In the genomic region with DNA sequence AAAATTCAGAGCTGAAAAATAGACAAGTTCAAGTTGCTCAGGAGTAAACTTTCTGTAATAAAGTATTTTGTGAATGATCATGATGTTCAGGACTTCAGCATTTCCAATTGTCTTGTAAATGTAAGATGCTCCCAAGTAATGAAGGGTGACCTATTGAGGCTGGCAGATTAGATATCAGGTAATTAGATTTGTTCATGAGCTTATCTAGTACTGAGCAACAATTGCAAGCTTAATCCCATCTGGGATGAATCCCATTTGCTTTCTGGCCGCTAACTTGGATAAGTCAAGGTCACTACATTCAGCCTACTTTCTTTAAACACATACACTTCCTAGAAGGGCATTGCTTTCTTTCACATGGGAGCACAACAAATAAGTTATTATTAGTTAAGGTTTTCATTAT, we compare ENCODE assay signal across 19 cellular contexts.
"Had no signal": no experiment of that assay in that cellular context is flagged by ENCODE, and none has a peak within 500 bp of the region (broad histone marks: within the 10 kb centered on the region; RNA-seq: fewer than 3 reads in every experiment).

No MANE protein-coding gene starts in this region.

- H3K27me3 Mint-ChIP-seq: IgD-negative memory B cell had no signal

- H3K4me3 Mint-ChIP-seq: IgD-negative memory B cell, T-cell had no signal

- H3K36me3 Mint-ChIP-seq: IgD-negative memory B cell, T-cell had no signal

- H3K4me3 ChIP-seq: K562 had no signal

- H3K9me3 Mint-ChIP-seq: IgD-negative memory B cell, T-cell had no signal

- ATAC-seq: K562, T-cell had no signal

- H3K27ac ChIP-seq: HL-60, KMS-11, RWPE1 had no signal

- DNase-seq: Kasumi-1, MM.1S, NCI-H1092 treated with DMSO at 0.1 percent for 48 hours, NCI-H1436, NCI-H187 treated with DMSO at 0.1 percent for 48 hours, NCI-H2029 treated with DMSO at 0.1 percent for 48 hours, NCI-H2171 treated with DMSO at 0.1 percent for 48 hours, NCI-H345, NCI-H446 treated with DMSO at 0.1 percent for 48 hours, NCI-H510A treated with DMSO at 0.1 percent for 48 hours, NCI-H526, SHP77, SW 1271, T-cell had no signal

- H3K27ac Mint-ChIP-seq: IgD-negative memory B cell, T-cell had no signal
